ENCODE assay signal across 8 cellular contexts in the genomic region with DNA sequence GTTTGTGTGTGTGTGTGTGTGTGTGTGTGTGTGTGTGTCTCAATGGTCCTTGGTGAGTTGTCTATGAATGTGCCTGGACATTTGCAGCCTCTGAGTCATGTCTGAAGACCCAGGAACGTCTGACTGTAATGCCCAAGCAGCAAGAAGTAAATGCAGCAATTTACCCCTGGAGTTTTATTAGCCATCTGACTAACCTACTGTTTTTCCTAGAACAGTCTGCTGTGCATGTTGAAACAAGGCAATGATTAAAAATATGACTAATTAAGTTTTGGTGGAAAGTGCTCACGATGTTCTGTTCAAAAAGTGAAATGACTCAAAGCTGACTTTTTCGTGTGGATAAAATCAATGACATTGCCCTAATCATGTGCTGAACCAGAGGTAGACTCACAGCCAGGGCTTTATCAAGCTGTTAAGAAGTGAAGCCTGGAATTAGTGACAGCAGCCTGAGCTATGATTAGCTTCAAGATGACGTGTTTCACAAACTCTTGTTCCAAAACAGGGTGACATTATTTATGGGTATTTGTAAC.
A peak's percentile ranks its signal among the peaks of the same experiment; 100 is the strongest.
DNase-seq lines count a peak whose midpoint lies in the region; ATAC-seq, FAIRE-seq and TF ChIP-seq lines count a peak whose summit lies in the region.

No MANE protein-coding gene starts in this region.

- no peak overlapping the region for H3K4me3 Mint-ChIP-seq in activated naive CD4-positive, alpha-beta T cell treated with anti-CD3 and anti-CD28 coated beads for 36 hours

- no peaks in the 10 kb centered on the region for H3K27me3 Mint-ChIP-seq in activated naive CD4-positive, alpha-beta T cell treated with anti-CD3 and anti-CD28 coated beads for 36 hours (ENCODE audit: low read depth)

- intact Hi-C loops in mucosa of descending colon (cut with DNase I, micrococcal nuclease) = no loop called here
- intact Hi-C loops in activated naive CD4-positive, alpha-beta T cell treated with anti-CD3 and anti-CD28 coated beads for 36 hours (cut with micrococcal nuclease) = no loop called here

- CTCF ChIA-PET in activated naive CD4-positive, alpha-beta T cell treated with anti-CD3 and anti-CD28 coated beads for 36 hours (lab: Charles Lee) = interaction anchor here (0.7 kb wide), 1 partner anchor 39 kb away, joined by 6 read pairs; no protein-coding TSS in a partner anchor

- DNase-seq in AG09309 (ENCODE audit: low read depth) = peak; percentile 93
- peak; percentile 34 for DNase-seq in HTR-8/SVneo (ENCODE audit: insufficient read length, low spot score)
- DNase-seq in cardiac fibroblast (ENCODE audit: low read depth in 2 of 2) = peak; percentile 88 to 99
- peak; percentile 97 for DNase-seq in kidney epithelial cell (ENCODE audit: low read depth)
- DNase-seq in mucosa of descending colon = no peak
- no peak for DNase-seq in SK-N-DZ (ENCODE audit: low spot score)
- no peak for DNase-seq in activated naive CD4-positive, alpha-beta T cell treated with anti-CD3 and anti-CD28 coated beads for 36 hours

- no peaks in the 10 kb centered on the region for H3K36me3 ChIP-seq in kidney epithelial cell (ENCODE audit: control insufficient read depth, insufficient read depth, low read length)
- no peaks in the 10 kb centered on the region for H3K36me3 ChIP-seq in mucosa of descending colon (ENCODE audit: low read depth)

- FAIRE-seq in HTR-8/SVneo (lab: Jason Lieb, UNC) = peak; percentile 33

- H3K9me3 Mint-ChIP-seq in activated naive CD4-positive, alpha-beta T cell treated with anti-CD3 and anti-CD28 coated beads for 36 hours = no peaks in the 10 kb centered on the region

- H3K9me3 ChIP-seq in mucosa of descending colon = no peaks in the 10 kb centered on the region

- no peaks in the 10 kb centered on the region for H3K36me3 Mint-ChIP-seq in activated naive CD4-positive, alpha-beta T cell treated with anti-CD3 and anti-CD28 coated beads for 36 hours (ENCODE audit: low read depth)

- TF ChIP-seq CTCF in AG09309 (IDR thresholded peaks at IDR 0.05; ENCODE audit: control insufficient read depth, insufficient read depth, low read depth, low read length, missing control alignments) (no peak), cardiac fibroblast (IDR thresholded peaks at IDR 0.05; ENCODE audit: low read depth, low read length) (no peak), kidney epithelial cell (IDR thresholded peaks at IDR 0.05; ENCODE audit: insufficient read depth, low read length, poor library complexity, severe bottlenecking) (no peak), mucosa of descending colon (IDR thresholded peaks at IDR 0.05) (no peak)

- no peak overlapping the region for H3K4me3 ChIP-seq in AG09309 (ENCODE audit: control insufficient read depth, low read depth, low read length)
- no peak overlapping the region for H3K4me3 ChIP-seq in cardiac fibroblast (replicated peaks in 1 of 2; ENCODE audit: low read depth in 2 of 2, low read length in 2 of 2)
- H3K4me3 ChIP-seq in kidney epithelial cell (ENCODE audit: low read depth, low read length) = no peak overlapping the region
- no peak overlapping the region for H3K4me3 ChIP-seq in mucosa of descending colon

- H3K27me3 ChIP-seq in kidney epithelial cell (ENCODE audit: control insufficient read depth, insufficient read depth, low read length) = no peaks in the 10 kb centered on the region

- no peak overlapping the region for H3K27ac Mint-ChIP-seq in activated naive CD4-positive, alpha-beta T cell treated with anti-CD3 and anti-CD28 coated beads for 36 hours

- H3K4me1 ChIP-seq in mucosa of descending colon (ENCODE audit: low read depth) = no peaks in the 10 kb centered on the region

- no peak for ATAC-seq in mucosa of descending colon
- ATAC-seq in GM18511 (IDR thresholded peaks at IDR 0.05; ENCODE audit: unreplicated experiment) = no peak

- no peaks in the 10 kb centered on the region for H3K4me1 Mint-ChIP-seq in activated naive CD4-positive, alpha-beta T cell treated with anti-CD3 and anti-CD28 coated beads for 36 hours (ENCODE audit: low read depth)

Comparison
In these comparisons a context has a peak if more than half of its experiments do, and no peak if none do; other contexts are left out.
1. DNase-seq: peak in AG09309 (single experiment), HTR-8/SVneo (single experiment), cardiac fibroblast (2 of 2) and kidney epithelial cell (single experiment); none in mucosa of descending colon (0 of 3), SK-N-DZ (single experiment) and activated naive CD4-positive, alpha-beta T cell treated with anti-CD3 and anti-CD28 coated beads for 36 hours (single experiment).